Comparison of ENCODE assay signal across 9 cellular contexts in the genomic region with DNA sequence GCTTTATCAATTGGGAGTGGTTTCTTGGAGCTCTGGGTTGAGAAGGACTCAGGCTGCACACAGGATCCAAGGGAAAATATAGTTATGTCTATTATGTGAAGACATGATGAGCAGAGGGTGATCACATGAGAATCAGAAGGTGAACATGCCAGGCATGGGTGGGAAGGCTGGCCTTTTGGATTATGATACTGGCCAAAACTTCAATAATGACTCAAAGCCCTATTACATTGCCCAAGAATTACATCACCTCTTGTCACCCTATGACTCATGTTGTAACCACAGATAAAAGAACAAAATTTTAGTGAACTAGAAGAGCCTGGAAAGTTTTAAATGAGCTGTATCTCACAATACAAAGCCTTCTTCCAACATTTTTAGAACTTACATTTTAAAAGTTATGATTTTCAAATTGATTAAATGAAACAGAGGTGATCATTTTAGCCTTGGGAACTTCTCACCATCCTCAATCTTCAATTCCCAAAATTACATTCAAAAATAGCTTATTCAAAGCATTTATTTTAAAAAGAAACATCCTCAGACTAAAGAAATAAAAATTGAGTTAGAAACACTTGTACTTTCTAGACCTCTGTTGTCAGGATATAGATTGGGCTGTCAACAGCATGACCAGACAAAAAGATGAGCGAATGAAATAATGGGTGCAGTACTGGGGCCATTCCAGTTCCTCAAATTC.
DNase-seq lines count a peak whose midpoint lies in the region; ATAC-seq, FAIRE-seq and TF ChIP-seq lines count a peak whose summit lies in the region.
"Had no signal": no experiment of that assay in that cellular context is flagged by ENCODE, and none has a peak within 500 bp of the region (broad histone marks: within the 10 kb centered on the region; RNA-seq: fewer than 3 reads in every experiment).

No MANE protein-coding gene starts in this region.

- no peaks in the 10 kb centered on the region for H3K9me3 ChIP-seq in colonic mucosa
- H3K9me3 ChIP-seq in tibial artery, result no peaks in the 10 kb centered on the region

- H3K27me3 ChIP-seq in colonic mucosa (no peaks in the 10 kb centered on the region), tibial artery (no peaks in the 10 kb centered on the region)

- no peak overlapping the region for H3K4me3 ChIP-seq in colonic mucosa
- H3K4me3 ChIP-seq in tibial artery, result no peak overlapping the region

- DNase-seq in stimulated activated naive CD8-positive, alpha-beta T cell treated with anti-CD3 and anti-CD28 coated beads, Interleukin-15, amount 100 ng/mL, for 72 hours, result peak; percentile 7 to 30
- DNase-seq in stimulated activated naive CD8-positive, alpha-beta T cell treated with anti-CD3 and anti-CD28 coated beads, Interleukin-15, Interleukin-2, amounts not matched to agents 100 U/mL and 50 U/mL, for 24 hours, result no peak
- DNase-seq in colonic mucosa (peak; percentile 36), tibial artery (peak; percentile 39 to 60), HT-29 (ENCODE audit: low spot score) (no peak), superior temporal gyrus (ENCODE audit: extremely low spot score) (no peak), frontal cortex (ENCODE audit: low spot score in 2 of 2) (no peak)

- peak; percentile 90 for ATAC-seq in stimulated activated naive CD8-positive, alpha-beta T cell treated with anti-CD3 and anti-CD28 coated beads, Interleukin-15, amount 100 ng/mL, for 72 hours
- no peak for ATAC-seq in stimulated activated naive CD8-positive, alpha-beta T cell treated with anti-CD3 and anti-CD28 coated beads, Interleukin-15, Interleukin-2, amounts not matched to agents 100 U/mL and 50 U/mL, for 24 hours
- ATAC-seq in HG03439 (IDR thresholded peaks at IDR 0.05; ENCODE audit: unreplicated experiment), result peak; percentile 94

- H3K36me3 ChIP-seq in colonic mucosa (no peaks in the 10 kb centered on the region), tibial artery (no peaks in the 10 kb centered on the region)

- TF ChIP-seq CTCF in colonic mucosa (IDR thresholded peaks at IDR 0.05) (no peak), tibial artery (IDR thresholded peaks at IDR 0.05) (no peak)

- H3K27me3 Mint-ChIP-seq in stimulated activated naive CD8-positive, alpha-beta T cell treated with anti-CD3 and anti-CD28 coated beads, Interleukin-15, amount 100 ng/mL, for 72 hours, result no peaks in the 10 kb centered on the region

- peak overlapping the region; percentile 45 to 86 for H3K27ac Mint-ChIP-seq in stimulated activated naive CD8-positive, alpha-beta T cell treated with anti-CD3 and anti-CD28 coated beads, Interleukin-15, amount 100 ng/mL, for 72 hours

- H3K27ac ChIP-seq in colonic mucosa (no peak overlapping the region), tibial artery (no peak overlapping the region)

- H3K4me1 Mint-ChIP-seq in stimulated activated naive CD8-positive, alpha-beta T cell treated with anti-CD3 and anti-CD28 coated beads, Interleukin-15, amount 100 ng/mL, for 72 hours, result peaks cover 12% of the 10 kb centered on the region

- H3K4me3 Mint-ChIP-seq in stimulated activated naive CD8-positive, alpha-beta T cell treated with anti-CD3 and anti-CD28 coated beads, Interleukin-15, amount 100 ng/mL, for 72 hours, result no peak overlapping the region

- intact Hi-C loops in colonic mucosa (cut with DNase I) (no loop called here), tibial artery (cut with DNase I; ENCODE audit: low total_unique reads) (no loop called here)

- FAIRE-seq in frontal cortex (lab: Jason Lieb, UNC), result no peak
- FAIRE-seq: TTC549 had no signal

- peaks cover 9% of the 10 kb centered on the region in 2 donors for H3K9me3 Mint-ChIP-seq in stimulated activated naive CD8-positive, alpha-beta T cell treated with anti-CD3 and anti-CD28 coated beads, Interleukin-15, amount 100 ng/mL, for 72 hours

- no peak overlapping the region for H3K9ac ChIP-seq in colonic mucosa (ENCODE audit: low read depth in 2 of 2, low read length in 2 of 2)

- H3K4me1 ChIP-seq in colonic mucosa (no peaks in the 10 kb centered on the region), tibial artery (peaks cover 0 to 10% (median 0%) of the 10 kb centered on the region in 4 donors)

Comparison
In these comparisons a context has a peak if more than half of its experiments do, and no peak if none do; other contexts are left out.
1. DNase-seq: peak in stimulated activated naive CD8-positive, alpha-beta T cell treated with anti-CD3 and anti-CD28 coated beads, Interleukin-15, amount 100 ng/mL, for 72 hours (2 of 2), colonic mucosa (single experiment) and tibial artery (2 of 2); none in stimulated activated naive CD8-positive, alpha-beta T cell treated with anti-CD3 and anti-CD28 coated beads, Interleukin-15, Interleukin-2, amounts not matched to agents 100 U/mL and 50 U/mL, for 24 hours (single experiment), HT-29 (single experiment), superior temporal gyrus (single experiment) and frontal cortex (0 of 2).